ENCODE assay signal across 18 cellular contexts in genomic region chr2:177217247-177217843, GRCh38. TPM values are rescaled to one million over a fixed set of nuclear protein-coding genes. Genes with fewer than 3 reads are reported as not detected.
DNase-seq lines count a peak whose midpoint lies in the region; ATAC-seq, FAIRE-seq and TF ChIP-seq lines count a peak whose summit lies in the region.
"Had no signal": no experiment of that assay in that cellular context is flagged by ENCODE, and none has a peak within 500 bp of the region (broad histone marks: within the 10 kb centered on the region; RNA-seq: fewer than 3 reads in every experiment).

No MANE protein-coding gene starts in this region.

- peaks cover 33% of the 10 kb centered on the region for H3K36me3 Mint-ChIP-seq in activated naive CD4-positive, alpha-beta T cell treated with anti-CD3 and anti-CD28 coated beads, Interleukin-2, amount 50 U/mL, for 24 hours
- peaks cover 65% of the 10 kb centered on the region for H3K36me3 Mint-ChIP-seq in T-cell
- peaks cover 76% of the 10 kb centered on the region for H3K36me3 Mint-ChIP-seq in endodermal cell (ENCODE audit: low read depth)
- peaks cover 48 to 70% of the 10 kb centered on the region in 2 donors for H3K36me3 Mint-ChIP-seq in stimulated activated naive B cell treated with anti-CD40 and anti-IgM and Interleukin-4, amounts not matched to agents 10 μg/mL and 1 μg/mL and 100 μg/mL, for 72 hours

- no peak for DNase-seq in activated naive CD4-positive, alpha-beta T cell treated with Interleukin-2 at 50 U/mL for 16 hours
- no peak for DNase-seq in T-cell
- no peak for DNase-seq in endodermal cell
- DNase-seq in stimulated activated naive B cell treated with anti-CD40 and anti-IgM and Interleukin-4, amounts not matched to agents 10 μg/mL and 1 μg/mL and 100 μg/mL, for 72 hours = no peak
- DNase-seq in NCI-H524 (lab: John Stamatoyannopoulos, UW) = no peak
- DNase-seq in omental fat pad (ENCODE audit: low spot score) = no peak
- no peak for DNase-seq in small intestine
- DNase-seq: DMS79 treated with DMSO at 0.1 percent for 48 hours, foreskin keratinocyte, NCI-H1417 treated with DMSO at 0.1 percent for 48 hours, NCI-H345, nucleus accumbens, PC-3, substantia nigra had no signal

- POLR2A ChIA-PET in T-cell (lab: Charles Lee) = interaction anchor here (0.6 to 2.9 kb wide), 4 partner anchors 8 to 22 kb away, joined by 3 to 8 read pairs (median 6); no protein-coding TSS in a partner anchor

- no peaks in the 10 kb centered on the region for H3K9me3 Mint-ChIP-seq in activated naive CD4-positive, alpha-beta T cell treated with anti-CD3 and anti-CD28 coated beads, Interleukin-2, amount 50 U/mL, for 24 hours
- H3K9me3 Mint-ChIP-seq in T-cell (no peaks in the 10 kb centered on the region), endodermal cell (no peaks in the 10 kb centered on the region)
- H3K9me3 Mint-ChIP-seq in stimulated activated naive B cell treated with anti-CD40 and anti-IgM and Interleukin-4, amounts not matched to agents 10 μg/mL and 1 μg/mL and 100 μg/mL, for 72 hours = no peaks in the 10 kb centered on the region

- H3K27me3 Mint-ChIP-seq in activated naive CD4-positive, alpha-beta T cell treated with anti-CD3 and anti-CD28 coated beads, Interleukin-2, amount 50 U/mL, for 24 hours = no peaks in the 10 kb centered on the region
- H3K27me3 Mint-ChIP-seq in T-cell (no peaks in the 10 kb centered on the region), endodermal cell (ENCODE audit: insufficient read depth) (no peaks in the 10 kb centered on the region)
- no peaks in the 10 kb centered on the region for H3K27me3 Mint-ChIP-seq in stimulated activated naive B cell treated with anti-CD40 and anti-IgM and Interleukin-4, amounts not matched to agents 10 μg/mL and 1 μg/mL and 100 μg/mL, for 72 hours

- TF ChIP-seq CTCF in endodermal cell (conservative IDR thresholded peaks at IDR 0.05) (no peak), omental fat pad (IDR thresholded peaks at IDR 0.05) (no peak)

- H3K36me3 ChIP-seq in endodermal cell (ENCODE audit: control insufficient read depth, insufficient read depth, low read length) = peaks cover 85% of the 10 kb centered on the region
- H3K36me3 ChIP-seq in small intestine (ENCODE audit: control insufficient read depth in 2 of 2, insufficient read depth in 2 of 2, low read length in 2 of 2) = peaks cover 11 to 13% of the 10 kb centered on the region in 2 donors
- H3K36me3 ChIP-seq: breast epithelium had no signal

- H3K27me3 ChIP-seq in endodermal cell (ENCODE audit: control insufficient read depth, insufficient read depth, low read length, poor library complexity, severe bottlenecking) (no peaks in the 10 kb centered on the region), small intestine (ENCODE audit: control insufficient read depth in 2 of 2, insufficient read depth in 2 of 2, low read length in 2 of 2) (no peaks in the 10 kb centered on the region)
- H3K27me3 ChIP-seq: breast epithelium, foreskin keratinocyte had no signal

- peak overlapping the region; percentile 44 for H3K4me3 Mint-ChIP-seq in activated naive CD4-positive, alpha-beta T cell treated with anti-CD3 and anti-CD28 coated beads, Interleukin-2, amount 50 U/mL, for 24 hours
- H3K4me3 Mint-ChIP-seq in T-cell = no peak overlapping the region
- no peak overlapping the region for H3K4me3 Mint-ChIP-seq in endodermal cell
- H3K4me3 Mint-ChIP-seq in stimulated activated naive B cell treated with anti-CD40 and anti-IgM and Interleukin-4, amounts not matched to agents 10 μg/mL and 1 μg/mL and 100 μg/mL, for 72 hours = peak overlapping the region in 1 of 2 donors; percentile 37

- no peak overlapping the region for H3K9ac ChIP-seq in endodermal cell (ENCODE audit: extremely low read depth, low read length, poor library complexity, severe bottlenecking)
- H3K9ac ChIP-seq: KMS-11 had no signal

- H3K4me1 ChIP-seq in endodermal cell (ENCODE audit: control insufficient read depth, insufficient read depth, low read length) = no peaks in the 10 kb centered on the region
- peaks cover 0 to 3% of the 10 kb centered on the region in 2 donors for H3K4me1 ChIP-seq in small intestine (ENCODE audit: control insufficient read depth in 2 of 2, insufficient read depth in 1 of 2, low read depth in 1 of 2, low read length in 1 of 2)

- H3K9me3 ChIP-seq in endodermal cell (ENCODE audit: control insufficient read depth, low read length) (no peaks in the 10 kb centered on the region), small intestine (ENCODE audit: control insufficient read depth, low read depth) (no peaks in the 10 kb centered on the region)
- H3K9me3 ChIP-seq: breast epithelium had no signal

- 97 to 100% methylated on average over 3 to 5 of the region's 5 CpGs for WGBS in endodermal cell (ENCODE audit: insufficient coverage in 1 of 2, insufficient read length in 1 of 2), 2 experiments
- 72 to 83% (median 82%) methylated on average over 5 of the region's 5 CpGs for WGBS in small intestine, 3 donors

- no peak for ATAC-seq in T-cell (replicated peaks in 1 of 4)
- no peak for ATAC-seq in stimulated activated naive B cell treated with anti-CD40 and anti-IgM and Interleukin-4, amounts not matched to agents 10 μg/mL and 1 μg/mL and 100 μg/mL, for 72 hours (replicated peaks)
- ATAC-seq in omental fat pad (ENCODE audit: low FRiP score) = no peak
- ATAC-seq: foreskin keratinocyte, PC-3 had no signal

- CTCF ChIA-PET in T-cell (lab: Charles Lee) = interaction anchor here (1.0 to 2.5 kb wide), 3 partner anchors 8 to 52 kb away, joined by 3 to 10 read pairs (median 6); no protein-coding TSS in a partner anchor

- H3K27ac ChIP-seq in endodermal cell (ENCODE audit: low read depth, low read length) = no peak overlapping the region
- H3K27ac ChIP-seq in small intestine (ENCODE audit: low read depth in 1 of 2, low read length in 1 of 2) = no peak overlapping the region
- H3K27ac ChIP-seq: foreskin keratinocyte, KMS-11 had no signal

- peak overlapping the region; percentile 43 for H3K27ac Mint-ChIP-seq in activated naive CD4-positive, alpha-beta T cell treated with anti-CD3 and anti-CD28 coated beads, Interleukin-2, amount 50 U/mL, for 24 hours
- H3K27ac Mint-ChIP-seq in T-cell (peak overlapping the region; percentile 6 to 61), endodermal cell (peak overlapping the region; percentile 79)
- H3K27ac Mint-ChIP-seq in stimulated activated naive B cell treated with anti-CD40 and anti-IgM and Interleukin-4, amounts not matched to agents 10 μg/mL and 1 μg/mL and 100 μg/mL, for 72 hours = peak overlapping the region; percentile 52

- FAIRE-seq in small intestine (lab: Jason Lieb, UNC) = no peak

- peaks cover 67% of the 10 kb centered on the region for H3K4me1 Mint-ChIP-seq in activated naive CD4-positive, alpha-beta T cell treated with anti-CD3 and anti-CD28 coated beads, Interleukin-2, amount 50 U/mL, for 24 hours
- peaks cover 72 to 75% (median 75%) of the 10 kb centered on the region in 3 donors for H3K4me1 Mint-ChIP-seq in T-cell
- H3K4me1 Mint-ChIP-seq in endodermal cell = peaks cover 25% of the 10 kb centered on the region
- H3K4me1 Mint-ChIP-seq in stimulated activated naive B cell treated with anti-CD40 and anti-IgM and Interleukin-4, amounts not matched to agents 10 μg/mL and 1 μg/mL and 100 μg/mL, for 72 hours = peaks cover 18 to 30% of the 10 kb centered on the region in 2 donors

- H3K4me3 ChIP-seq in endodermal cell (ENCODE audit: low read length) (peak overlapping the region; percentile 41), small intestine (ENCODE audit: low read depth in 1 of 2, low read length in 2 of 2) (no peak overlapping the region)
- H3K4me3 ChIP-seq: breast epithelium, lung had no signal

RNA-seq across cellular contexts. Expression of gene HNRNPA3, which starts 4.8 kb away (rescaled TPM):
- total RNA-seq in T-cell (100 to 1,000 TPM; 134 to 220 (median 151) TPM), endodermal cell (100 to 1,000 TPM; 323 to 413 TPM), omental fat pad (10 to 100 TPM; 53.1 to 92.4 (median 67.0) TPM)
- polyA plus RNA-seq in endodermal cell (2013, experiment 1 of 2) = 370 TPM
- polyA plus RNA-seq in endodermal cell (2013, experiment 2 of 2) = 361 TPM
- 100 to 1,000 TPM in 2 of 3 donors, 10 to 100 TPM in 1; 73.4 to 279 (median 101) TPM for polyA plus RNA-seq in small intestine

RNA-seq across cellular contexts. Expression of gene NFE2L2, which starts 47.2 kb away (rescaled TPM):
- total RNA-seq in T-cell (10 to 100 TPM; 54.3 to 77.0 (median 73.8) TPM), endodermal cell (10 to 100 TPM; 59.0 to 59.1 TPM), omental fat pad (100 to 1,000 TPM in 2 of 4 donors, 10 to 100 TPM in 2; 88.5 to 140 (median 106) TPM)
- 46.2 TPM for polyA plus RNA-seq in endodermal cell (2013, experiment 1 of 2)
- polyA plus RNA-seq in endodermal cell (2013, experiment 2 of 2) = 49.2 TPM
- polyA plus RNA-seq in small intestine = 10 to 100 TPM; 56.7 to 94.2 (median 74.0) TPM
